19 cellular contexts compared by ENCODE assay signal in genomic region chr6:7692453-7692784, GRCh38. TPM values are rescaled to one million over a fixed set of nuclear protein-coding genes. Genes with fewer than 3 reads are reported as not detected.
DNase-seq lines count a peak whose midpoint lies in the region; ATAC-seq and TF ChIP-seq lines count a peak whose summit lies in the region.
"Had no signal": no experiment of that assay in that cellular context is flagged by ENCODE, and none has a peak within 500 bp of the region (broad histone marks: within the 10 kb centered on the region; RNA-seq: fewer than 3 reads in every experiment).

No MANE protein-coding gene starts in this region.

- POLR2A ChIA-PET in PC-3 (lab: Charles Lee; ENCODE audit: unreplicated experiment) = no interaction called here

- H3K4me3 Mint-ChIP-seq in GM23338 = no peak overlapping the region
- no peak overlapping the region for H3K4me3 Mint-ChIP-seq in endothelial cell (ENCODE audit: unreplicated experiment)
- H3K4me3 Mint-ChIP-seq: activated naive CD8-positive, alpha-beta T cell; CD4-positive, alpha-beta T cell; stimulated activated naive CD8-positive, alpha-beta T cell treated with anti-CD3 and anti-CD28 coated beads, Interleukin-15, Interleukin-2, amounts not matched to agents 100 ng/mL and 50 ng/mL, for 24 hours had no signal

- no peak overlapping the region for H2BK120ac ChIP-seq in trophoblast cell (ENCODE audit: insufficient read depth, low read length, poor library complexity)

- peaks cover 2% of the 10 kb centered on the region for H3K27me3 Mint-ChIP-seq in GM23338 (ENCODE audit: insufficient read depth, low read depth, poor library complexity)
- peaks cover 3% of the 10 kb centered on the region for H3K27me3 Mint-ChIP-seq in endothelial cell (ENCODE audit: unreplicated experiment)

- H3K79me2 ChIP-seq in GM23338 (replicated peaks; ENCODE audit: insufficient read depth) = no peaks in the 10 kb centered on the region
- H3K79me2 ChIP-seq in PC-3 (ENCODE audit: low read length) = no peaks in the 10 kb centered on the region
- H3K79me2 ChIP-seq in trophoblast cell (ENCODE audit: control insufficient read depth, insufficient read depth, low read length, poor library complexity) = no peaks in the 10 kb centered on the region

- H3K9me2 ChIP-seq in GM23338 (ENCODE audit: insufficient read depth) (no peaks in the 10 kb centered on the region; the same call in 1 of the 2 replicates), PC-3 (replicated peaks; ENCODE audit: low read length) (no peaks in the 10 kb centered on the region)

- H2BK12ac ChIP-seq in trophoblast cell (ENCODE audit: low read length) = peak overlapping the region; percentile 29

- H3K4me3 ChIP-seq in GM23338 (no peak overlapping the region), PC-3 (ENCODE audit: low read length) (peak overlapping the region; percentile 58; the same call in 1 of the 2 replicates), trophoblast cell (ENCODE audit: low read depth, low read length) (no peak overlapping the region)
- H3K4me3 ChIP-seq: left lung, SK-N-MC had no signal

- no peak overlapping the region for H4K8ac ChIP-seq in trophoblast cell (ENCODE audit: low read depth, low read length)

- H2AFZ ChIP-seq in GM23338 (peak overlapping the region; percentile 94), PC-3 (ENCODE audit: low read length) (peak overlapping the region; percentile 76), trophoblast cell (ENCODE audit: insufficient read depth, low read length, poor library complexity) (no peak overlapping the region)

- no peak overlapping the region for H3K4ac ChIP-seq in trophoblast cell (ENCODE audit: low read depth, low read length)

- H3K9me3 Mint-ChIP-seq in GM23338 = no peaks in the 10 kb centered on the region
- H3K9me3 Mint-ChIP-seq in endothelial cell (ENCODE audit: unreplicated experiment) = no peaks in the 10 kb centered on the region
- H3K9me3 Mint-ChIP-seq: CD4-positive, alpha-beta T cell; stimulated activated naive CD8-positive, alpha-beta T cell treated with anti-CD3 and anti-CD28 coated beads, Interleukin-15, Interleukin-2, amounts not matched to agents 100 ng/mL and 50 ng/mL, for 24 hours had no signal

- H4K20me1 ChIP-seq in GM23338 (replicated peaks; ENCODE audit: insufficient read depth) (no peaks in the 10 kb centered on the region), PC-3 (ENCODE audit: low read length) (no peaks in the 10 kb centered on the region)

- no peaks in the 10 kb centered on the region for H3K9me3 ChIP-seq in PC-3 (ENCODE audit: low read length)
- H3K9me3 ChIP-seq in trophoblast cell (ENCODE audit: insufficient read depth, low read depth, low read length) = no peaks in the 10 kb centered on the region
- H3K9me3 ChIP-seq: left lung had no signal

- no peaks in the 10 kb centered on the region for H3K79me1 ChIP-seq in trophoblast cell (ENCODE audit: low read length)

- no CpG with 5 or more reads among the region's 3 CpGs for WGBS in trophoblast cell (ENCODE audit: extremely low coverage, insufficient coverage, insufficient read length)

- no peak overlapping the region for H4K91ac ChIP-seq in trophoblast cell (ENCODE audit: low read depth, low read length)

- H3K4me1 ChIP-seq in GM23338 (ENCODE audit: insufficient read depth) (no peaks in the 10 kb centered on the region; the same call in 1 of the 2 replicates), PC-3 (ENCODE audit: insufficient read depth, low read length) (peaks cover 28% of the 10 kb centered on the region), trophoblast cell (ENCODE audit: control insufficient read depth in 1 of 2, insufficient read depth in 2 of 2, low read length in 2 of 2) (peaks cover 8 to 10% of the 10 kb centered on the region in 2 experiments)
- H3K4me1 ChIP-seq: left lung had no signal

- no peaks in the 10 kb centered on the region for H3F3A ChIP-seq in GM23338 (replicated peaks; ENCODE audit: low read depth)
- peaks cover 3% of the 10 kb centered on the region for H3F3A ChIP-seq in PC-3 (ENCODE audit: low read length, unreplicated experiment)

- H3K9ac ChIP-seq in PC-3 (ENCODE audit: low read length) (peak overlapping the region; percentile 75), trophoblast cell (ENCODE audit: low read length) (no peak overlapping the region)

- DNase-seq in GM23338 (ENCODE audit: low spot score) = no peak
- no peak for DNase-seq in PC-3
- no peak for DNase-seq in endothelial cell (ENCODE audit: low spot score)
- no peak for DNase-seq in trophoblast cell
- DNase-seq in activated CD8-positive, alpha-beta memory T cell treated with anti-CD3 and anti-CD28 coated beads for 24 hours = no peak
- no peak for DNase-seq in kidney glomerular epithelial cell (lab: John Stamatoyannopoulos, UW)
- DNase-seq in H4 (ENCODE audit: low spot score) = no peak
- no peak for DNase-seq in cortex of kidney (lab: John Stamatoyannopoulos, UW)
- DNase-seq: activated CD4-positive, alpha-beta T cell treated with anti-CD3 and anti-CD28 coated beads, Interleukin-2, amount 50 U/mL, for 4 hours; activated T-cell treated with anti-CD3 and anti-CD28 coated beads, Interleukin-2, amount 50 U/mL, for 1 hour; CD4-positive, alpha-beta T cell; effector CD4-positive, alpha-beta T cell; left lung; NCI-H2029; OCI-M1; posterior cingulate gyrus had no signal

- H3K23ac ChIP-seq in trophoblast cell (ENCODE audit: low read length) = no peak overlapping the region

- H4K12ac ChIP-seq in trophoblast cell (ENCODE audit: low read depth, low read length) = no peak overlapping the region

- no peak overlapping the region for H3K18ac ChIP-seq in trophoblast cell (ENCODE audit: low read length)

- no peak for TF ChIP-seq CTCF in GM23338 (conservative IDR thresholded peaks at IDR 0.05; ENCODE audit: low read depth in 2 of 2)
- no peak for TF ChIP-seq CTCF in PC-3 (conservative IDR thresholded peaks at IDR 0.05; ENCODE audit: low read depth, low read length)
- TF ChIP-seq CTCF in endothelial cell (IDR thresholded peaks at IDR 0.05; ENCODE audit: unreplicated experiment) = no peak

- no peak overlapping the region for H2AK5ac ChIP-seq in trophoblast cell (ENCODE audit: low read length)

- peaks cover 7% of the 10 kb centered on the region; the same call in 2 of the 3 replicates for H3K4me1 Mint-ChIP-seq in GM23338
- H3K4me1 Mint-ChIP-seq in endothelial cell (ENCODE audit: unreplicated experiment) = peaks cover 23% of the 10 kb centered on the region

- no TSS peak for BruUV-seq in PC-3 (replicated peaks; lab: Mats Ljungman, UMichigan)

- no peak overlapping the region for H2BK5ac ChIP-seq in trophoblast cell (ENCODE audit: low read depth, low read length, poor library complexity)

- no peaks in the 10 kb centered on the region for H3K36me3 Mint-ChIP-seq in GM23338 (ENCODE audit: low read depth)
- no peaks in the 10 kb centered on the region for H3K36me3 Mint-ChIP-seq in endothelial cell (ENCODE audit: low read depth, unreplicated experiment)
- H3K36me3 Mint-ChIP-seq: activated naive CD8-positive, alpha-beta T cell had no signal

- CTCF ChIA-PET in PC-3 (lab: Charles Lee) = no interaction called here

- H3K27ac ChIP-seq in GM23338 (ENCODE audit: low read depth) (no peak overlapping the region), PC-3 (ENCODE audit: low read length) (peak overlapping the region; percentile 97), trophoblast cell (ENCODE audit: low read depth, low read length) (peak overlapping the region; percentile 36)
- H3K27ac ChIP-seq: left lung, SK-N-MC had no signal

- H3K36me3 ChIP-seq in GM23338 (ENCODE audit: insufficient read depth) (no peaks in the 10 kb centered on the region), PC-3 (ENCODE audit: low read depth, low read length) (no peaks in the 10 kb centered on the region), trophoblast cell (ENCODE audit: control insufficient read depth in 1 of 2, insufficient read depth in 2 of 2, low read length in 2 of 2) (no peaks in the 10 kb centered on the region)
- H3K36me3 ChIP-seq: left lung had no signal

- no peak overlapping the region for H3K14ac ChIP-seq in trophoblast cell (ENCODE audit: low read length)

- intact Hi-C loops in PC-3 (cut with micrococcal nuclease) = no loop called here

- H3K27ac Mint-ChIP-seq in GM23338 (peak overlapping the region; percentile 39; the same call in 1 of the 2 replicates), endothelial cell (ENCODE audit: unreplicated experiment) (peak overlapping the region; percentile 86)
- H3K27ac Mint-ChIP-seq: activated naive CD8-positive, alpha-beta T cell; CD4-positive, alpha-beta T cell; stimulated activated naive CD8-positive, alpha-beta T cell treated with anti-CD3 and anti-CD28 coated beads, Interleukin-15, Interleukin-2, amounts not matched to agents 100 ng/mL and 50 ng/mL, for 24 hours had no signal

- no peaks in the 10 kb centered on the region for H3K27me3 ChIP-seq in GM23338 (ENCODE audit: insufficient read depth)
- H3K27me3 ChIP-seq in PC-3 (ENCODE audit: low read length) = no peaks in the 10 kb centered on the region
- no peaks in the 10 kb centered on the region for H3K27me3 ChIP-seq in trophoblast cell (ENCODE audit: insufficient read depth, low read length)

- no peak; the same call in 2 of the 3 replicates for ATAC-seq in GM23338
- no peak for ATAC-seq in PC-3

- no peak overlapping the region for H3K4me2 ChIP-seq in GM23338
- H3K4me2 ChIP-seq in PC-3 (ENCODE audit: low read length) = peak overlapping the region; percentile 86
- H3K4me2 ChIP-seq in trophoblast cell (ENCODE audit: low read length) = no peak overlapping the region

TF ChIP-seq in GM23338, 12 proteins besides CTCF, POLR2A, EP300 and RAD21 (continues in another document):
- TF ChIP-seq ETS1 (IDR thresholded peaks at IDR 0.05) (no peak), CREB1 (CRISPR knock-in tag; IDR thresholded peaks at IDR 0.05; ENCODE audit: low read depth) (no peak)

RNA-seq across cellular contexts. Expression of gene BMP6, which starts 33.5 kb away (rescaled TPM):
- 2.8 and 3.1 TPM in 2 replicates for total RNA-seq in GM23338 (2014; rRNA removed; shearing (Covaris generic))
- 0.56 and 0.84 TPM in 2 replicates for polyA plus RNA-seq in GM23338 (2016; fragmentation: Nextera tagmentation; extraction: Ambion mirVana)
- total RNA-seq in PC-3 (2014; rRNA removed) = 0.15 and 1.3 TPM in 2 replicates
- 0.97 TPM for total RNA-seq in endothelial cell (ENCODE audit: unreplicated experiment)
- polyA plus RNA-seq in trophoblast cell (2013) = 2.4 and 2.7 TPM in 2 replicates
- 2.1 and 2.8 TPM in 2 replicates for total RNA-seq in H4 (2014; rRNA removed; shearing (Covaris generic))
- total RNA-seq: CD4-positive, alpha-beta T cell had no signal
